Comparison of ENCODE assay signal across 28 cellular contexts in genomic region chr3:185197071-185197470, GRCh38.
"Had no signal": no experiment of that assay in that cellular context is flagged by ENCODE, and none has a peak within 500 bp of the region (broad histone marks: within the 10 kb centered on the region; RNA-seq: fewer than 3 reads in every experiment).

No MANE protein-coding gene starts in this region.

- H3K4me1 ChIP-seq: neural progenitor cell, parathyroid adenoma, psoas muscle, spleen, suprapubic skin, testis, tibial artery, transverse colon, upper lobe of right lung, uterus had no signal

- H3K9me3 ChIP-seq: ovary, psoas muscle, suprapubic skin, testis, tibial artery, transverse colon, upper lobe of right lung, uterus had no signal

- H3K79me2 ChIP-seq: parathyroid adenoma had no signal

- H3K36me3 ChIP-seq: neural progenitor cell, ovary, uterus had no signal

- H3K4me2 ChIP-seq: neural progenitor cell, smooth muscle cell had no signal

- H3K4me3 ChIP-seq: neural progenitor cell, ovary, psoas muscle, skin epidermis, smooth muscle cell, spleen, suprapubic skin, testis, tibial artery, transverse colon, upper lobe of right lung, uterus had no signal

- DNase-seq: natural killer cell; occipital lobe; ovary; posterior cingulate gyrus; psoas muscle; right cardiac atrium; spleen; stimulated activated CD4-positive, alpha-beta T cell treated with anti-CD3 and anti-CD28 coated beads, Interleukin-12 subunit alpha, Interleukin-12 subunit beta, amount 100 ng/mL, for 4 hours; stimulated activated CD4-positive, alpha-beta T cell treated with anti-CD3 and anti-CD28 coated beads, Interleukin-1b, Interleukin-23, amount 100 ng/mL, for 48 hours; stimulated activated CD4-positive, alpha-beta T cell treated with anti-CD3 and anti-CD28 coated beads, Interleukin-4, amount 100 ng/mL, for 1 hour; stimulated activated CD4-positive, alpha-beta T cell treated with anti-CD3 and anti-CD28 coated beads, Interleukin-4, amount 100 ng/mL, for 4 hours; stimulated activated CD8-positive, alpha-beta memory T cell treated with anti-CD3 and anti-CD28 coated beads, Interleukin-4, amount 100 ng/mL, for 48 hours; stimulated activated naive CD4-positive, alpha-beta T cell; stimulated activated naive CD8-positive, alpha-beta T cell treated with anti-CD3 and anti-CD28 coated beads, Interleukin-15, amount 100 ng/mL, for 72 hours; stimulated activated naive CD8-positive, alpha-beta T cell treated with anti-CD3 and anti-CD28 coated beads, Interleukin-15, Interleukin-2, amounts not matched to agents 100 U/mL and 50 U/mL, for 24 hours; substantia nigra; testis; tibial artery; transverse colon; upper lobe of right lung; uterus had no signal

- H3K9ac ChIP-seq: neural progenitor cell, parathyroid adenoma had no signal

- H3K27ac ChIP-seq: neural progenitor cell, ovary, parathyroid adenoma, psoas muscle, skin epidermis, spleen, suprapubic skin, testis, tibial artery, transverse colon, upper lobe of right lung, uterus had no signal

- H2AFZ ChIP-seq: neural progenitor cell, parathyroid adenoma had no signal

- H3K27me3 ChIP-seq: neural progenitor cell, ovary, spleen, suprapubic skin, testis, tibial artery, transverse colon, upper lobe of right lung, uterus had no signal

- ATAC-seq: natural killer cell; psoas muscle; right cardiac atrium; sciatic nerve; stimulated activated memory B cell treated with anti-CD40 and anti-IgM and Interleukin-4, amounts not matched to agents 10 μg/mL and 1 μg/mL and 100 μg/mL, for 72 hours; stimulated activated naive CD8-positive, alpha-beta T cell treated with anti-CD3 and anti-CD28 coated beads, Interleukin-15, amount 100 ng/mL, for 72 hours; stimulated activated naive CD8-positive, alpha-beta T cell treated with anti-CD3 and anti-CD28 coated beads, Interleukin-15, Interleukin-2, amounts not matched to agents 100 U/mL and 50 U/mL, for 24 hours; upper lobe of right lung had no signal
